18 cellular contexts compared by ENCODE assay signal in the genomic region with DNA sequence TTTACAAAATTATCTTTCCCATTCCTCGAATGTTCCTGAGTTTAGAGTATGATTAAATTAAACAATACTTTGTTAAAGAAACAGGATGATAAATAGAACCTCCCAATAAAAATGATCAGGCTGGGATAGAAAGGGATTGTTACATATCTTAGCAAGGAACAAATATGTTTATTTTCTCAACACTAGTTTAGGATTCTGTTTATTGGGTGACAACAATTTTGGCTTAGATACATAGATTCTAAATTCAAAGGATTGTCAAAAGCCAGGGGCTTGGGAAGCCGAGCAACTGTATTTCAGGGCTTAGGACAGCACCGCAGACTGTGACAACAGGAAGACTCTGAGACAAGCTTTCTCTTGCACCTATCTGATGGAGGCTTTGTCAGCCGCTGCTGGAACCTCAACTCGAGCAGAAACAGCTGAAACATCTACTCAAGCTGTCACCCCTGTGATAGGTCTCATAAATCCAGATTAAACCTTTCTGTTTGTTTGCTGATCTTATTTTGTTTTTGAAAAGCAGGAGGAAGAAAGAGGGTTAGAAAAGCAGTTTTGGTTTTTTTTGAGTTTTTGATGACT.
A peak's percentile ranks its signal among the peaks of the same experiment; 100 is the strongest.
DNase-seq lines count a peak whose midpoint lies in the region; ATAC-seq and TF ChIP-seq lines count a peak whose summit lies in the region.
"Had no signal": no experiment of that assay in that cellular context is flagged by ENCODE, and none has a peak within 500 bp of the region (broad histone marks: within the 10 kb centered on the region; RNA-seq: fewer than 3 reads in every experiment).

No MANE protein-coding gene starts in this region.

- TF ChIP-seq POLR2A in breast epithelium (IDR thresholded peaks at IDR 0.05) = no peak

- H3K9me3 Mint-ChIP-seq in GM23338 = no peaks in the 10 kb centered on the region
- no peaks in the 10 kb centered on the region for H3K9me3 Mint-ChIP-seq in nephron progenitor cell

- H2AFZ ChIP-seq in GM23338 = peak overlapping the region; percentile 63

- peak overlapping the region; percentile 7; the same call in 1 of the 2 replicates for H3K4me2 ChIP-seq in GM23338
- H3K4me2 ChIP-seq: KMS-11 had no signal

- TF ChIP-seq CTCF in GM23338 (conservative IDR thresholded peaks at IDR 0.05; ENCODE audit: low read depth in 2 of 2) (no peak), nephron progenitor cell (IDR thresholded peaks at IDR 0.05) (no peak), breast epithelium (IDR thresholded peaks at IDR 0.05) (no peak)

- DNase-seq in NCI-H1092 treated with DMSO at 0.1 percent for 48 hours (lab: John Stamatoyannopoulos, UW) (peak; percentile 32), NCI-H1092 (lab: John Stamatoyannopoulos, UW) (no peak), GM23338 (ENCODE audit: low spot score) (no peak), SHP77 treated with DMSO at 0.1 percent for 48 hours (lab: John Stamatoyannopoulos, UW) (peak; percentile 33), nephron progenitor cell (no peak), breast epithelium (ENCODE audit: low spot score in 2 of 2) (no peak), GM03348 (ENCODE audit: low spot score) (no peak)
- DNase-seq: Caco-2, GF-D8, MG63, NCI-H524 treated with DMSO at 0.1 percent for 48 hours, Right ventricle myocardium superior, T-helper 17 cell had no signal

- H3K27me3 Mint-ChIP-seq in GM23338 (ENCODE audit: insufficient read depth, low read depth, poor library complexity) = peaks cover 2% of the 10 kb centered on the region
- H3K27me3 Mint-ChIP-seq in nephron progenitor cell (ENCODE audit: low read depth, poor library complexity) = peaks cover 4% of the 10 kb centered on the region

- H3K79me2 ChIP-seq in GM23338 (replicated peaks; ENCODE audit: insufficient read depth) = no peaks in the 10 kb centered on the region

- H3K27ac Mint-ChIP-seq in GM23338 (peak overlapping the region; percentile 32; the same call in 1 of the 2 replicates), nephron progenitor cell (peak overlapping the region; percentile 87)
- H3K27ac Mint-ChIP-seq: CD14-positive monocyte, T-helper 17 cell had no signal

- H3K4me1 Mint-ChIP-seq in GM23338 (peaks cover 36% of the 10 kb centered on the region), nephron progenitor cell (peaks cover 64% of the 10 kb centered on the region)
- H3K4me1 Mint-ChIP-seq: CD14-positive monocyte, T-helper 17 cell had no signal

- no peaks in the 10 kb centered on the region for H3K27me3 ChIP-seq in GM23338 (ENCODE audit: insufficient read depth)
- peaks cover 0 to 9% of the 10 kb centered on the region in 2 donors for H3K27me3 ChIP-seq in breast epithelium
- H3K27me3 ChIP-seq: MG63 had no signal

- ATAC-seq in GM23338 = peak; percentile 54; the same call in 2 of the 3 replicates
- ATAC-seq in GM18520 (IDR thresholded peaks at IDR 0.05; ENCODE audit: unreplicated experiment) = no peak
- ATAC-seq: Panc1, T-helper 17 cell had no signal

- H3K4me3 Mint-ChIP-seq in GM23338 (no peak overlapping the region), nephron progenitor cell (no peak overlapping the region)
- H3K4me3 Mint-ChIP-seq: CD14-positive monocyte, T-helper 17 cell had no signal

- no peaks in the 10 kb centered on the region for H3K9me3 ChIP-seq in breast epithelium
- H3K9me3 ChIP-seq: MG63 had no signal

- H3K4me3 ChIP-seq in GM23338 = no peak overlapping the region
- no peak overlapping the region for H3K4me3 ChIP-seq in breast epithelium
- H3K4me3 ChIP-seq: MG63 had no signal

- intact Hi-C loops in breast epithelium (cut with DNase I; ENCODE audit: low total_unique reads) = loop anchor here (5.0 kb wide), 1 partner anchor 348 kb away; no protein-coding TSS in a partner anchor

- no peaks in the 10 kb centered on the region for H3K36me3 ChIP-seq in GM23338 (ENCODE audit: insufficient read depth)
- no peaks in the 10 kb centered on the region for H3K36me3 ChIP-seq in breast epithelium
- H3K36me3 ChIP-seq: MG63 had no signal

- H3K4me1 ChIP-seq in GM23338 (ENCODE audit: insufficient read depth) (peaks cover 51% of the 10 kb centered on the region), breast epithelium (no peaks in the 10 kb centered on the region)
- H3K4me1 ChIP-seq: Caco-2 had no signal

- H3K36me3 Mint-ChIP-seq in GM23338 (ENCODE audit: low read depth) (no peaks in the 10 kb centered on the region), nephron progenitor cell (ENCODE audit: low read depth) (no peaks in the 10 kb centered on the region)
- H3K36me3 Mint-ChIP-seq: CD14-positive monocyte had no signal

- no peaks in the 10 kb centered on the region for H4K20me1 ChIP-seq in GM23338 (replicated peaks; ENCODE audit: insufficient read depth)

- no peak overlapping the region for H3K27ac ChIP-seq in GM23338 (ENCODE audit: low read depth)
- no peak overlapping the region for H3K27ac ChIP-seq in breast epithelium
- H3K27ac ChIP-seq: 22Rv1, KMS-11 had no signal

- no peaks in the 10 kb centered on the region for H3K9me2 ChIP-seq in GM23338 (ENCODE audit: insufficient read depth)

- H3F3A ChIP-seq in GM23338 (replicated peaks; ENCODE audit: low read depth) = no peaks in the 10 kb centered on the region

TF ChIP-seq in GM23338, 12 proteins besides CTCF, POLR2A, EP300 and RAD21:
- TF ChIP-seq, protein P1, sequence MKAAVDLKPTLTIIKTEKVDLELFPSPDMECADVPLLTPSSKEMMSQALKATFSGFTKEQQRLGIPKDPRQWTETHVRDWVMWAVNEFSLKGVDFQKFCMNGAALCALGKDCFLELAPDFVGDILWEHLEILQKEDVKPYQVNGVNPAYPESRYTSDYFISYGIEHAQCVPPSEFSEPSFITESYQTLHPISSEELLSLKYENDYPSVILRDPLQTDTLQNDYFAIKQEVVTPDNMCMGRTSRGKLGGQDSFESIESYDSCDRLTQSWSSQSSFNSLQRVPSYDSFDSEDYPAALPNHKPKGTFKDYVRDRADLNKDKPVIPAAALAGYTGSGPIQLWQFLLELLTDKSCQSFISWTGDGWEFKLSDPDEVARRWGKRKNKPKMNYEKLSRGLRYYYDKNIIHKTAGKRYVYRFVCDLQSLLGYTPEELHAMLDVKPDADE (IDR thresholded peaks at IDR 0.05) = no peak
- TF ChIP-seq POLR2AphosphoS5 (IDR thresholded peaks at IDR 0.05; ENCODE audit: low read depth) = no peak
- no peak for TF ChIP-seq ZNF331 (CRISPR knock-in tag; IDR thresholded peaks at IDR 0.05; ENCODE audit: low read depth)
- TF ChIP-seq EZH2 (IDR thresholded peaks at IDR 0.05; ENCODE audit: low read depth, unreplicated experiment) = no peak
TF ChIP-seq in GM23338: peak in this region for 0.

Comparison
In these comparisons a context has a peak if more than half of its experiments do, and no peak if none do; other contexts are left out.
1. DNase-seq: peak in NCI-H1092 treated with DMSO at 0.1 percent for 48 hours (single experiment) and SHP77 treated with DMSO at 0.1 percent for 48 hours (single experiment); none in NCI-H1092 (single experiment), GM23338 (single experiment), nephron progenitor cell (single experiment), breast epithelium (0 of 2) and GM03348 (single experiment).